ENCODE assay signal across 8 cellular contexts in the genomic region with DNA sequence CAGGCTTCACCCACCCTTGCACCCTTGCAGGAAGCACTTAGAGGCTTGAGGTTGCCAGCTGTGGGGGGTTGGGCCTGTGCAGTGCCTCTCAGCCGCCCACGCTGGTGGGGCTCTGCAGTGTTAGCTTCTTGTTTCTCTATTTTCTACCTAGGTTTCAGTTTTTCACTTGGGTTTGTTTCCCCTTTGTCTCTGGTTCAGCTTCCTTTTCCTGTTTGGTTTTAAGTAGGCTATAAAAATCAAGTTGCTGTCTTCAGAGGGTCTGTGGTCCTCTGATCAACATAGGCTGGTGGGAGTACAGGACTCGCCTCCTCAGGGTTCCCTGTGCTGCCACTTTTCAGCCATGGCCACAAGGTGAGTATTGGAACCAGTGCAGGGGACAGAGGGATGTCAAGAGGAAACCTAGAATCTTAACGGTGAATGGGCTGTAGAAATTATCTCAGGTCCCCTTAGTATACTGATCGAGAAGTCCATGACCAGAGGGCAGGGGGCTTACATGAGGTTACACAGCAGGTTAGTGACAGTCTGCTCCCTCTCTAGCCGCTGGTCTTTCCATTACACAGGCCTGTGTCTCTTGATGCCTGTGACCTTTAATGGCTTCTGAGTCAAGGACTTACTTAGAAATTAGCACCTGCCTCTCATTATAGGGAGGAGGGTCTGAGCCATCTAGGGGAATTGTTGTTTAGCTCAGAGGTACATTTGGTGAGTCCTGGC. TPM values are rescaled to one million over a fixed set of nuclear protein-coding genes. Genes with fewer than 3 reads are reported as not detected.
A peak's percentile ranks its signal among the peaks of the same experiment; 100 is the strongest.
DNase-seq lines count a peak whose midpoint lies in the region; ATAC-seq and TF ChIP-seq lines count a peak whose summit lies in the region.

A gene with protein sequence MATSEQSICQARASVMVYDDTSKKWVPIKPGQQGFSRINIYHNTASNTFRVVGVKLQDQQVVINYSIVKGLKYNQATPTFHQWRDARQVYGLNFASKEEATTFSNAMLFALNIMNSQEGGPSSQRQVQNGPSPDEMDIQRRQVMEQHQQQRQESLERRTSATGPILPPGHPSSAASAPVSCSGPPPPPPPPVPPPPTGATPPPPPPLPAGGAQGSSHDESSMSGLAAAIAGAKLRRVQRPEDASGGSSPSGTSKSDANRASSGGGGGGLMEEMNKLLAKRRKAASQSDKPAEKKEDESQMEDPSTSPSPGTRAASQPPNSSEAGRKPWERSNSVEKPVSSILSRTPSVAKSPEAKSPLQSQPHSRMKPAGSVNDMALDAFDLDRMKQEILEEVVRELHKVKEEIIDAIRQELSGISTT (plus strand): TSS at position 262 of the 711 bp plus-strand sequence. CDS start 79 bp downstream, at position 341.

- no peaks in the 10 kb centered on the region for H3K27me3 Mint-ChIP-seq in activated CD4-positive, alpha-beta T cell treated with anti-CD3 and anti-CD28 coated beads for 36 hours

- TF ChIP-seq CTCF in AG04450 (IDR thresholded peaks at IDR 0.05; ENCODE audit: low read depth, low read length) (no peak), tibial nerve (IDR thresholded peaks at IDR 0.05) (no peak)

- no peaks in the 10 kb centered on the region for H3K9me3 Mint-ChIP-seq in activated CD4-positive, alpha-beta T cell treated with anti-CD3 and anti-CD28 coated beads for 36 hours (ENCODE audit: low read depth)

- H3K4me3 Mint-ChIP-seq in activated CD4-positive, alpha-beta T cell treated with anti-CD3 and anti-CD28 coated beads for 36 hours: peak within 1 kb of the TSS; percentile 75

- TF ChIP-seq EP300 in tibial nerve (IDR thresholded peaks at IDR 0.05): no peak

- DNase-seq in AG04450 (ENCODE audit: low read depth, low spot score) (no peak), occipital lobe (lab: John Stamatoyannopoulos, UW) (no peak), tibial nerve (ENCODE audit: low spot score in 2 of 2) (no peak), AG08396 (ENCODE audit: low spot score) (no peak)
- peak; percentile 94 for DNase-seq in activated CD4-positive, alpha-beta T cell treated with anti-CD3 and anti-CD28 coated beads for 36 hours
- DNase-seq in effector CD8-positive, alpha-beta T cell (lab: John Stamatoyannopoulos, UW): peak; percentile 38

- ATAC-seq in GM19397 (IDR thresholded peaks at IDR 0.05; ENCODE audit: unreplicated experiment) (peak; percentile 54), HG03521 (IDR thresholded peaks at IDR 0.05; ENCODE audit: unreplicated experiment) (peak; percentile 36)
- ATAC-seq in activated CD4-positive, alpha-beta T cell treated with anti-CD3 and anti-CD28 coated beads for 36 hours: peak; percentile 30

- H3K36me3 Mint-ChIP-seq in activated CD4-positive, alpha-beta T cell treated with anti-CD3 and anti-CD28 coated beads for 36 hours (ENCODE audit: low read depth): peaks cover 36% of the 10 kb centered on the region

- H3K4me3 ChIP-seq in AG04450 (ENCODE audit: low read depth, low read length) (no peak within 1 kb of the TSS), tibial nerve (peak within 1 kb of the TSS in 2 of 4 donors; percentile 19 to 31)

- WGBS in tibial nerve, 2 donors: 62 to 86% methylated on average over 6 of the region's 6 CpGs

- TF ChIP-seq POLR2A in tibial nerve (IDR thresholded peaks at IDR 0.05): no peak

- H3K4me1 ChIP-seq in tibial nerve: peaks cover 0 to 30% (median 3%) of the 10 kb centered on the region in 4 donors

- H3K27ac ChIP-seq in AG04450 (ENCODE audit: low read depth, low read length) (no peak within 1 kb of the TSS), tibial nerve (peak within 1 kb of the TSS in 3 of 4 donors; percentile 64 to 79 (median 67))

- H3K9me3 ChIP-seq in AG04450 (ENCODE audit: control insufficient read depth, insufficient read depth, low read length): no peaks in the 10 kb centered on the region
- H3K9me3 ChIP-seq in tibial nerve: no peaks in the 10 kb centered on the region

- peaks cover 69% of the 10 kb centered on the region for H3K4me1 Mint-ChIP-seq in activated CD4-positive, alpha-beta T cell treated with anti-CD3 and anti-CD28 coated beads for 36 hours

- H3K27ac Mint-ChIP-seq in activated CD4-positive, alpha-beta T cell treated with anti-CD3 and anti-CD28 coated beads for 36 hours: peak within 1 kb of the TSS; percentile 99

- H3K27me3 ChIP-seq in AG04450 (ENCODE audit: control insufficient read depth, insufficient read depth, low read length) (no peaks in the 10 kb centered on the region), tibial nerve (no peaks in the 10 kb centered on the region)

- POLR2A ChIA-PET in AG04450 (lab: Yijun Ruan, JAX): no interaction called here
- POLR2A ChIA-PET in activated CD4-positive, alpha-beta T cell treated with anti-CD3 and anti-CD28 coated beads for 36 hours (lab: Charles Lee): interaction anchor here (0.8 to 12.0 kb wide), 12 partner anchors 10 to 1758 kb away, joined by 3 to 162 read pairs (median 7); a partner anchor contains a TSS

- no peaks in the 10 kb centered on the region for H3K36me3 ChIP-seq in tibial nerve

- intact Hi-C loops in activated CD4-positive, alpha-beta T cell treated with anti-CD3 and anti-CD28 coated beads for 36 hours (cut with DNase I, micrococcal nuclease): loop anchor here (5.0 to 10.0 kb wide), 10 partner anchors 83 to 1901 kb away; a partner anchor contains a TSS

- CTCF ChIA-PET in AG04450 (lab: Charles Lee): interaction anchor here (0.6 to 1.4 kb wide), 2 partner anchors 9 to 94 kb away, joined by 3 to 4 read pairs; no protein-coding TSS in a partner anchor
- CTCF ChIA-PET in activated CD4-positive, alpha-beta T cell treated with anti-CD3 and anti-CD28 coated beads for 36 hours (lab: Charles Lee): interaction anchor here (0.6 to 17.2 kb wide), 11 partner anchors 8 to 145 kb away, joined by 3 to 231 read pairs (median 9); no protein-coding TSS in a partner anchor

RNA-seq across cellular contexts. Expression of the gene that starts here (rescaled TPM):
- 36.5 and 47.0 TPM in 2 replicates for polyA plus RNA-seq in AG04450 (2011; rRNA removed)
- polyA minus RNA-seq in AG04450 (2011; rRNA and poly(A)+ RNA removed): 41.5 and 48.2 TPM in 2 replicates
- 100 to 1,000 TPM; 249 to 378 TPM for total RNA-seq in activated CD4-positive, alpha-beta T cell treated with anti-CD3 and anti-CD28 coated beads for 36 hours
- total RNA-seq in occipital lobe: 76.1 TPM
- 10 to 100 TPM; 42.6 to 94.6 (median 59.8) TPM for total RNA-seq in tibial nerve

Comparison
In these comparisons a context has a peak if more than half of its experiments do, and no peak if none do; other contexts are left out.
1. DNase-seq: peak in activated CD4-positive, alpha-beta T cell treated with anti-CD3 and anti-CD28 coated beads for 36 hours (single experiment) and effector CD8-positive, alpha-beta T cell (single experiment); none in AG04450 (single experiment), occipital lobe (single experiment), tibial nerve (0 of 2) and AG08396 (single experiment).
2. Peak in every context shown above with its lines, with median percentiles within 50 percentile points of each other: ATAC-seq.